Comparison of ENCODE assay signal across 30 cellular contexts in the genomic region with DNA sequence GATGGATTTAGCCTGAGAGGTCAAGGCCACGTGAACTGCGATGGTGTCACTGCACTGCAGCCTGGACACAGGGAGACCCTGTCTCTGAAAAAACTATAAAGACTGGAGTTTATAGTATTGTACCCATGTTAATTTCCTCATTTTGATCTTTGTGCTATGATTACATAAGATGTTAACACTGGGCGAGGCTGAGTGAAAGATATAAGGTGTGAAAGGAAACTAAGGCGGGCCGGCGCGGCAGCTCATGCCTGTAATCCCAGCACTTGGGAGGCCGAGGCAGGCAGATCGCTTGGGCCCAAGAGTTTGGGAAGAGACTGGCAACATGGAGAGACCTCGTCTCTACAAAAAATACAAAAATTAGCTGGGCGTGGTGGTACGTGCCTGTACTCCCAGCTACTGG.
"Had no signal": no experiment of that assay in that cellular context is flagged by ENCODE, and none has a peak within 500 bp of the region (broad histone marks: within the 10 kb centered on the region; RNA-seq: fewer than 3 reads in every experiment).

No MANE protein-coding gene starts in this region.

- H3K4me1 Mint-ChIP-seq: activated T-helper 17 cell treated with anti-CD3 and anti-CD28 coated beads, Interleukin-2, amount 50 U/mL, for 72 hours; brain had no signal

- DNase-seq: activated B cell treated with CpG ODN at 0.5 μM for 24 hours; activated CD4-positive, alpha-beta T cell treated with anti-CD3 and anti-CD28 coated beads for 48 hours; activated CD4-positive, alpha-beta T cell treated with anti-CD3 and anti-CD28 coated beads, Interleukin-2, amount 50 U/mL, for 1 hour; activated CD4-positive, alpha-beta T cell treated with anti-CD3 and anti-CD28 coated beads, Interleukin-2, amount 50 U/mL, for 48 hours; activated CD8-positive, alpha-beta memory T cell treated with anti-CD3 and anti-CD28 coated beads for 24 hours; activated CD8-positive, alpha-beta T cell treated with anti-CD3 and anti-CD28 coated beads for 36 hours; activated effector memory CD4-positive, alpha-beta T cell treated with Interleukin-2 at 50 U/mL for 16 hours; activated gamma-delta T cell treated with Interleukin-2 at 50 U/mL for 16 hours; activated naive CD4-positive, alpha-beta T cell treated with Interleukin-2 at 50 U/mL for 16 hours; activated T-cell treated with anti-CD3 and anti-CD28 coated beads, Interleukin-2, amount 50 U/mL, for 4 hours; adrenal gland; amygdala; central memory CD4-positive, alpha-beta T cell; cerebellar nuclear complex; colonic mucosa; effector CD8-positive, alpha-beta T cell; foreskin fibroblast; head of caudate nucleus; T-helper 1 cell; T-helper 17 cell; T1000; WERI-Rb-1 had no signal

- H3K4me3 Mint-ChIP-seq: activated B cell treated with CpG ODN at 0.5 μM for 24 hours; activated CD8-positive, alpha-beta T cell treated with anti-CD3 and anti-CD28 coated beads for 36 hours; activated T-cell treated with anti-CD3 and anti-CD28 coated beads, Interleukin-2, amount 50 U/mL, for 4 hours; activated T-helper 17 cell treated with anti-CD3 and anti-CD28 coated beads, Interleukin-2, amount 50 U/mL, for 72 hours; brain; T-helper 17 cell; T-helper 2 cell treated with Interferon-gamma antibody and Interleukin-4, amounts not matched to agents 5 μg/mL and 100 μg/mL, for 36 hours had no signal

- H3K4me3 ChIP-seq: adrenal gland, ascending aorta, breast epithelium, cardiac muscle cell, colonic mucosa had no signal

- H3K36me3 ChIP-seq: adrenal gland, ascending aorta, breast epithelium, cardiac muscle cell, colonic mucosa, WERI-Rb-1 had no signal

- H3K9me3 ChIP-seq: adrenal gland, ascending aorta, breast epithelium, colonic mucosa had no signal

- H3K4me1 ChIP-seq: adrenal gland, ascending aorta, colonic mucosa had no signal

- H3K9me3 Mint-ChIP-seq: activated B cell treated with CpG ODN at 0.5 μM for 24 hours; activated CD8-positive, alpha-beta T cell treated with anti-CD3 and anti-CD28 coated beads for 36 hours; activated naive CD4-positive, alpha-beta T cell treated with anti-CD3 and anti-CD28 coated beads, Interleukin-2, amount 50 U/mL, for 72 hours; activated T-cell treated with anti-CD3 and anti-CD28 coated beads, Interleukin-2, amount 50 U/mL, for 4 hours; activated T-helper 17 cell treated with anti-CD3 and anti-CD28 coated beads, Interleukin-2, amount 50 U/mL, for 72 hours had no signal

- H3K36me3 Mint-ChIP-seq: activated naive CD4-positive, alpha-beta T cell treated with anti-CD3 and anti-CD28 coated beads, Interleukin-2, amount 50 U/mL, for 72 hours; brain had no signal

- ATAC-seq: activated CD4-positive, CD25-positive, alpha-beta regulatory T cell treated with anti-CD3 and anti-CD28 coated beads, Interleukin-2, amount 50 U/mL, for 24 hours; activated CD8-positive, alpha-beta T cell treated with anti-CD3 and anti-CD28 coated beads for 36 hours; activated naive CD4-positive, alpha-beta T cell treated with anti-CD3 and anti-CD28 coated beads, Interleukin-2, amount 50 U/mL, for 72 hours; activated T-cell treated with anti-CD3 and anti-CD28 coated beads, Interleukin-2, amount 50 U/mL, for 4 hours; activated T-helper 17 cell treated with anti-CD3 and anti-CD28 coated beads, Interleukin-2, amount 50 U/mL, for 72 hours; T-helper 17 cell had no signal

- H3K27ac Mint-ChIP-seq: activated B cell treated with CpG ODN at 0.5 μM for 24 hours; activated CD8-positive, alpha-beta T cell treated with anti-CD3 and anti-CD28 coated beads for 36 hours; activated naive CD4-positive, alpha-beta T cell treated with anti-CD3 and anti-CD28 coated beads, Interleukin-2, amount 50 U/mL, for 72 hours; activated T-helper 17 cell treated with anti-CD3 and anti-CD28 coated beads, Interleukin-2, amount 50 U/mL, for 72 hours; brain; T-helper 17 cell; T-helper 2 cell treated with Interferon-gamma antibody and Interleukin-4, amounts not matched to agents 5 μg/mL and 100 μg/mL, for 36 hours had no signal

- H3K27me3 Mint-ChIP-seq: activated B cell treated with CpG ODN at 0.5 μM for 24 hours; activated CD8-positive, alpha-beta T cell treated with anti-CD3 and anti-CD28 coated beads for 36 hours; activated T-helper 17 cell treated with anti-CD3 and anti-CD28 coated beads, Interleukin-2, amount 50 U/mL, for 72 hours; T-helper 17 cell had no signal
